In genomic region chr19:47663911-47664771, GRCh38 we compare ENCODE assay signal across 1 cellular context.
A peak's percentile ranks its signal among the peaks of the same experiment; 100 is the strongest.
TF ChIP-seq lines count a peak whose summit lies in the region.

No MANE protein-coding gene starts in this region.

TF ChIP-seq in K562, 482 proteins besides CTCF, POLR2A, EP300 and RAD21 (continued from another document):
- TF ChIP-seq SOX6 (IDR thresholded peaks at IDR 0.05): peak; percentile 59; the same call in 1 of the 2 replicates
- no peak for TF ChIP-seq PREB (CRISPR knock-in tag; IDR thresholded peaks at IDR 0.05)
- 0 out of 2 replicates have a peak, but pooled peaks have one; percentile 18 for TF ChIP-seq E2F4 (CRISPR knock-in tag; IDR thresholded peaks at IDR 0.05; ENCODE audit: low read depth)
- TF ChIP-seq ZNF184 (CRISPR knock-in tag; IDR thresholded peaks at IDR 0.05): no peak
- peak; percentile 74 for TF ChIP-seq C11orf30 (IDR thresholded peaks at IDR 0.05; ENCODE audit: low read depth)
- TF ChIP-seq CEBPG (CRISPR knock-in tag; IDR thresholded peaks at IDR 0.05): peak; percentile 90
- peak; percentile 99 for TF ChIP-seq CEBPG (tag; conservative IDR thresholded peaks at IDR 0.05 in 1 of 2, IDR thresholded peaks at IDR 0.05 in 1 of 2)
- TF ChIP-seq IFI16 (CRISPR knock-in tag; IDR thresholded peaks at IDR 0.05): no peak
- no peak for TF ChIP-seq E4F1 (CRISPR knock-in tag; IDR thresholded peaks at IDR 0.05; ENCODE audit: borderline replicate concordance)
- no peak for TF ChIP-seq SPI1 (IDR thresholded peaks at IDR 0.05; ENCODE audit: borderline replicate concordance, low read depth, low read length)
- no peak for TF ChIP-seq TRIM25 (IDR thresholded peaks at IDR 0.05; ENCODE audit: borderline replicate concordance)
- TF ChIP-seq MTA3 (IDR thresholded peaks at IDR 0.05; ENCODE audit: borderline replicate concordance): no peak
- TF ChIP-seq ARID3A (IDR thresholded peaks at IDR 0.05; ENCODE audit: borderline replicate concordance, low read depth, low read length): 0 out of 2 replicates have a peak, but pooled peaks have one; percentile 28
- TF ChIP-seq NEUROD1 (IDR thresholded peaks at IDR 0.05; ENCODE audit: borderline replicate concordance, low read depth, low read length, partially characterized antibody): peak; percentile 32
- TF ChIP-seq NBN (IDR thresholded peaks at IDR 0.05; ENCODE audit: low read depth): peak; percentile 36; the same call in 1 of the 2 replicates
- peak; percentile 34; the same call in 1 of the 2 replicates for TF ChIP-seq SMARCC2 (IDR thresholded peaks at IDR 0.05; ENCODE audit: low read depth)
- TF ChIP-seq ESRRA (IDR thresholded peaks at IDR 0.05; ENCODE audit: borderline replicate concordance, low read depth): peak; percentile 91
- peak; percentile 77; the same call in 1 of the 2 replicates for TF ChIP-seq ATF4 (CRISPR knock-in tag; IDR thresholded peaks at IDR 0.05)
- TF ChIP-seq ADNP (tag; IDR thresholded peaks at IDR 0.05): no peak
- TF ChIP-seq TEAD4 (IDR thresholded peaks at IDR 0.05; ENCODE audit: low read length): 0 out of 2 replicates have a peak, but pooled peaks have one; percentile 22
- TF ChIP-seq TEAD4 (CRISPR knock-in tag; IDR thresholded peaks at IDR 0.05; ENCODE audit: borderline replicate concordance): no peak
- TF ChIP-seq NFXL1 (CRISPR knock-in tag; IDR thresholded peaks at IDR 0.05): no peak
- no peak for TF ChIP-seq NR2C1 (IDR thresholded peaks at IDR 0.05)
- TF ChIP-seq NR2C1 (tag; IDR thresholded peaks at IDR 0.05): no peak
- peak; percentile 52; the same call in 1 of the 2 replicates for TF ChIP-seq SMARCA5 (IDR thresholded peaks at IDR 0.05)
- no peak for TF ChIP-seq TCFL5 (CRISPR knock-in tag; conservative IDR thresholded peaks at IDR 0.05)
- TF ChIP-seq TEAD2 (tag; IDR thresholded peaks at IDR 0.05): no peak
- no peak for TF ChIP-seq MECOM (CRISPR knock-in tag; IDR thresholded peaks at IDR 0.05)
- peak; percentile 63 for TF ChIP-seq FOSL1 (tag; conservative IDR thresholded peaks at IDR 0.05)
- TF ChIP-seq CEBPB (tag; IDR thresholded peaks at IDR 0.05): peak; percentile 97
- TF ChIP-seq ZNF444 (CRISPR knock-in tag; IDR thresholded peaks at IDR 0.05): no peak
- TF ChIP-seq ARID1B (IDR thresholded peaks at IDR 0.05): peak; percentile 54
- peak; percentile 93 for TF ChIP-seq ATF7 (IDR thresholded peaks at IDR 0.05)
- no peak for TF ChIP-seq SMAD3 (CRISPR knock-in tag; conservative IDR thresholded peaks at IDR 0.05)
- TF ChIP-seq MYC (IDR thresholded peaks at IDR 0.05; ENCODE audit: low read depth, low read length): no peak
- TF ChIP-seq MYC (CRISPR knock-in tag; IDR thresholded peaks at IDR 0.05; ENCODE audit: borderline replicate concordance, low read depth): no peak
- no peak for TF ChIP-seq ZNF764 (CRISPR knock-in tag; IDR thresholded peaks at IDR 0.05; ENCODE audit: low read depth)
- TF ChIP-seq ZEB2 (IDR thresholded peaks at IDR 0.05): 0 out of 2 replicates have a peak, but pooled peaks have one; percentile 23
- no peak for TF ChIP-seq PTBP1 (IDR thresholded peaks at IDR 0.05; ENCODE audit: low read depth, low read length)
- TF ChIP-seq NFRKB (IDR thresholded peaks at IDR 0.05; ENCODE audit: low read depth): no peak
- no peak for TF ChIP-seq ZNF280B (CRISPR knock-in tag; IDR thresholded peaks at IDR 0.05)
- peak; percentile 42 to 77; a peak in 3 of 4 replicates for TF ChIP-seq FOXK2 (conservative IDR thresholded peaks at IDR 0.05 in 1 of 2, IDR thresholded peaks at IDR 0.05 in 1 of 2; ENCODE audit: low read depth in 2 of 2)
- TF ChIP-seq HES1 (IDR thresholded peaks at IDR 0.05; ENCODE audit: low read depth): 0 out of 2 replicates have a peak, but pooled peaks have one; percentile 31
- peak; percentile 74 for TF ChIP-seq ZNF316 (IDR thresholded peaks at IDR 0.05)
- TF ChIP-seq CBFB (CRISPR knock-in tag; IDR thresholded peaks at IDR 0.05): 0 out of 2 replicates have a peak, but pooled peaks have one; percentile 29
- peak; percentile 57; the same call in 1 of the 2 replicates for TF ChIP-seq BACH1 (tag; IDR thresholded peaks at IDR 0.05)
- TF ChIP-seq ZNF133 (CRISPR knock-in tag; IDR thresholded peaks at IDR 0.05): no peak
- peak; percentile 86 for TF ChIP-seq CREM (IDR thresholded peaks at IDR 0.05; ENCODE audit: low read depth)
- TF ChIP-seq ZNF217 (CRISPR knock-in tag; IDR thresholded peaks at IDR 0.05): no peak
- no peak for TF ChIP-seq HDAC3 (IDR thresholded peaks at IDR 0.05; ENCODE audit: borderline replicate concordance, partially characterized antibody)
- peak; percentile 70 for TF ChIP-seq RBBP5 (IDR thresholded peaks at IDR 0.05; ENCODE audit: borderline replicate concordance, insufficient read depth, low read length, poor library complexity, severe bottlenecking)
- no peak for TF ChIP-seq PURB (CRISPR knock-in tag; IDR thresholded peaks at IDR 0.05; ENCODE audit: low read depth)
- TF ChIP-seq CHD1 (IDR thresholded peaks at IDR 0.05; ENCODE audit: low read length): peak; percentile 18
- peak; percentile 64 for TF ChIP-seq IRF9 (tag; IDR thresholded peaks at IDR 0.05)
- peak; percentile 74 for TF ChIP-seq CREB1 (IDR thresholded peaks at IDR 0.05)
- peak; percentile 63; the same call in 1 of the 2 replicates for TF ChIP-seq CREB1 (CRISPR knock-in tag; IDR thresholded peaks at IDR 0.05)
- 0 out of 4 replicates have a peak, but pooled peaks of 1 of the 2 experiments have one; percentile 12 for TF ChIP-seq RCOR1 (IDR thresholded peaks at IDR 0.05; ENCODE audit: borderline replicate concordance in 1 of 2, low read depth in 2 of 2, low read length in 2 of 2)
- peak; percentile 97 for TF ChIP-seq ATF3 (IDR thresholded peaks at IDR 0.05)
- TF ChIP-seq ATF3 (CRISPR knock-in tag; conservative IDR thresholded peaks at IDR 0.05): no peak
- peak; percentile 43; the same call in 1 of the 2 replicates for TF ChIP-seq CTBP1 (IDR thresholded peaks at IDR 0.05; ENCODE audit: borderline replicate concordance)
